Comparison of ENCODE assay signal across 26 cellular contexts in genomic region chr20:22962567-22963439, GRCh38.
DNase-seq lines count a peak whose midpoint lies in the region; TF ChIP-seq lines count a peak whose summit lies in the region.
"Had no signal": no experiment of that assay in that cellular context is flagged by ENCODE, and none has a peak within 500 bp of the region (broad histone marks: within the 10 kb centered on the region; RNA-seq: fewer than 3 reads in every experiment).

No MANE protein-coding gene starts in this region.

- H3K9me3 ChIP-seq in A673 (ENCODE audit: low read depth, low read length, poor library complexity, severe bottlenecking) = no peaks in the 10 kb centered on the region
- H3K9me3 ChIP-seq: BLaER1, SJCRH30 had no signal

- H3K4me3 ChIP-seq in LNCaP clone FGC (ENCODE audit: low read depth, low read length) = no peak overlapping the region
- H3K4me3 ChIP-seq in astrocyte of the spinal cord (ENCODE audit: low read depth, low read length) = no peak overlapping the region
- no peak overlapping the region for H3K4me3 ChIP-seq in kidney epithelial cell (ENCODE audit: low read depth, low read length)
- H3K4me3 ChIP-seq in A673 (ENCODE audit: low read depth, low read length, poor library complexity, severe bottlenecking) = no peak overlapping the region
- H3K4me3 ChIP-seq: BLaER1, cardiac muscle cell, coronary artery, SJCRH30 had no signal

- no peaks in the 10 kb centered on the region for H3K36me3 ChIP-seq in kidney epithelial cell (ENCODE audit: control insufficient read depth, insufficient read depth, low read length)
- H3K36me3 ChIP-seq in A673 (ENCODE audit: insufficient read depth, low read length, poor library complexity, severe bottlenecking) = no peaks in the 10 kb centered on the region
- H3K36me3 ChIP-seq: BLaER1, cardiac muscle cell, SJCRH30 had no signal

- POLR2A ChIA-PET in A673 (lab: Charles Lee; ENCODE audit: low non-redundant PET) = no interaction called here

- H3K27me3 ChIP-seq in kidney epithelial cell (ENCODE audit: control insufficient read depth, insufficient read depth, low read length) (no peaks in the 10 kb centered on the region), A673 (replicated peaks; ENCODE audit: insufficient read depth, low read depth, low read length, poor library complexity) (peaks cover 19% of the 10 kb centered on the region)
- H3K27me3 ChIP-seq: BLaER1, SJCRH30 had no signal

- intact Hi-C loops in A673 (cut with micrococcal nuclease; ENCODE audit: unreplicated experiment) = no loop called here

- in situ Hi-C loops in ACHN (cut with HindIII; ENCODE audit: low pct_ligation_motif_present, low pct_unique_long_range_greater_than_20kb, low sequenced_read_pairs) = no loop called here
- in situ Hi-C loops in astrocyte of the spinal cord (cut with HindIII; ENCODE audit: low sequenced_read_pairs) = no loop called here

- TF ChIP-seq CTCF in LNCaP clone FGC (IDR thresholded peaks at IDR 0.05; ENCODE audit: control insufficient read depth, extremely low read depth, insufficient read depth) (peak; percentile 29; the same call in 1 of the 2 replicates), astrocyte of the spinal cord (IDR thresholded peaks at IDR 0.05; ENCODE audit: low read depth, low read length) (no peak), kidney epithelial cell (IDR thresholded peaks at IDR 0.05; ENCODE audit: insufficient read depth, low read length, poor library complexity, severe bottlenecking) (no peak), A673 (conservative IDR thresholded peaks at IDR 0.05; ENCODE audit: low read depth, low read length) (no peak)

- CTCF ChIA-PET in A673 (lab: Charles Lee) = no interaction called here

- no TSS peak for BruUV-seq in A673 (replicated peaks; lab: Mats Ljungman, UMichigan)

- H3K4me1 ChIP-seq in A673 (ENCODE audit: insufficient read depth, low read length, poor library complexity, severe bottlenecking) = no peaks in the 10 kb centered on the region
- H3K4me1 ChIP-seq: BLaER1 had no signal

- no peak overlapping the region for H3K27ac ChIP-seq in A673 (ENCODE audit: low read depth, low read length, poor library complexity, severe bottlenecking)
- H3K27ac ChIP-seq: BLaER1, cardiac muscle cell, coronary artery, SJCRH30 had no signal

- peak; percentile 5 for DNase-seq in ACHN
- DNase-seq in LNCaP clone FGC (ENCODE audit: low read depth) = no peak
- peak; percentile 46 for DNase-seq in astrocyte of the spinal cord (ENCODE audit: low read depth, low spot score)
- peak; percentile 14 for DNase-seq in kidney epithelial cell (ENCODE audit: low read depth)
- no peak for DNase-seq in DMS79 (lab: John Stamatoyannopoulos, UW)
- DNase-seq in A673 (ENCODE audit: low spot score) = no peak
- DNase-seq in glomerular visceral epithelial cell (ENCODE audit: extremely low spot score) = no peak
- DNase-seq in activated CD4-positive, CD25-positive, alpha-beta regulatory T cell (lab: John Stamatoyannopoulos, UW) = no peak
- DNase-seq: activated B cell treated with CpG ODN at 0.5 μM for 24 hours; activated naive CD4-positive, alpha-beta T cell treated with Interleukin-2 at 50 U/mL for 16 hours; activated T-cell treated with anti-CD3 and anti-CD28 coated beads, Interleukin-2, amount 50 U/mL, for 72 hours; amniotic stem cell; DMS53; effector memory CD4-positive, alpha-beta T cell; GDM1; HCEC 1CT; KBM-7; MV-4-11; natural killer cell; SJCRH30; small intestine; stimulated activated CD4-positive, alpha-beta T cell treated with anti-CD3 and anti-CD28 coated beads, Interleukin-2, amount 100 ng/mL, for 24 hours; T-cell had no signal

Comparison
In these comparisons a context has a peak if more than half of its experiments do, and no peak if none do; other contexts are left out.
1. DNase-seq: peak in ACHN (single experiment), astrocyte of the spinal cord (single experiment) and kidney epithelial cell (single experiment); none in LNCaP clone FGC (single experiment), DMS79 (single experiment), A673 (single experiment), glomerular visceral epithelial cell (single experiment) and activated CD4-positive, CD25-positive, alpha-beta regulatory T cell (0 of 4).